18 cellular contexts compared by ENCODE assay signal in the genomic region with DNA sequence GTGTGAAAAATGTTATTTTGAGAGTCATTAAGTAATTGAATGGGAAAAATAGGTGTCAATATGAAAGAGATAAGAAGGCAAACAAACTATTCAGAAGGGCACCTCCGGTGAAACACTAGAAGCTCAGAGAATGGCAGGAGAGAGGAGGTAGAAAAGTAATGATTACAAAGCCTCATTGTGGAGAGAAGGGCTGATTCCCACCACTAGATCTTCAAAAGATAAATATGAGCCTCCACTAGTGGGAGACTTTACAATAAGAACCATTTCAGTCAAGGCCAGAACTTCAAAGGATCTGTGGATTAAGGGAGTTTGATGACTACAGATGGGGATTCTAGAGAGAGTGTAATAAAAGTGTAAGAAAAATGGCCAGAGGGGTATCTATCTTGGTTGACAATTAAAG.
DNase-seq lines count a peak whose midpoint lies in the region; ATAC-seq and TF ChIP-seq lines count a peak whose summit lies in the region.
"Had no signal": no experiment of that assay in that cellular context is flagged by ENCODE, and none has a peak within 500 bp of the region (broad histone marks: within the 10 kb centered on the region; RNA-seq: fewer than 3 reads in every experiment).

No MANE protein-coding gene starts in this region.

- ATAC-seq in GM18520 (IDR thresholded peaks at IDR 0.05; ENCODE audit: unreplicated experiment) (no peak), GM19395 (IDR thresholded peaks at IDR 0.05; ENCODE audit: unreplicated experiment) (no peak)
- ATAC-seq: body of pancreas, esophagus mucosa, Right ventricle myocardium inferior had no signal

- H3K4me3 Mint-ChIP-seq in HFFc6: no peak overlapping the region
- no peak overlapping the region for H3K4me3 Mint-ChIP-seq in nephron progenitor cell
- H3K4me3 Mint-ChIP-seq: activated CD4-positive, alpha-beta memory T cell treated with anti-CD3 and anti-CD28 coated beads, Interleukin-2, amount 10 ng/mL, durations not matched to agents 7 days and 5 days; CD4-positive, alpha-beta T cell; IgD-negative memory B cell; immature natural killer cell had no signal

- in situ Hi-C loops in GM13976 (cut with MboI; ENCODE audit: low sequenced_read_pairs, unreplicated experiment): no loop called here

- H3K27ac Mint-ChIP-seq in HFFc6 (peak overlapping the region; percentile 75), nephron progenitor cell (peak overlapping the region; percentile 1)
- H3K27ac Mint-ChIP-seq: activated CD4-positive, alpha-beta memory T cell treated with anti-CD3 and anti-CD28 coated beads, Interleukin-2, amount 10 ng/mL, durations not matched to agents 7 days and 5 days; CD4-positive, alpha-beta T cell; IgD-negative memory B cell; immature natural killer cell had no signal

- TF ChIP-seq CTCF in HFFc6 (IDR thresholded peaks at IDR 0.05): no peak; the same call in none of the 2 replicates
- no peak for TF ChIP-seq CTCF in nephron progenitor cell (IDR thresholded peaks at IDR 0.05)
- TF ChIP-seq CTCF in GM13976 (IDR thresholded peaks at IDR 0.05; ENCODE audit: borderline replicate concordance, control extremely low read depth, extremely low read depth, insufficient read depth, missing control alignments): no peak

- H3K4me1 Mint-ChIP-seq in HFFc6 (ENCODE audit: low read depth) (peaks cover 29% of the 10 kb centered on the region), nephron progenitor cell (peaks cover 24% of the 10 kb centered on the region)
- H3K4me1 Mint-ChIP-seq: activated CD4-positive, alpha-beta memory T cell treated with anti-CD3 and anti-CD28 coated beads, Interleukin-2, amount 10 ng/mL, durations not matched to agents 7 days and 5 days; IgD-negative memory B cell; immature natural killer cell had no signal

- H3K27me3 Mint-ChIP-seq in HFFc6 (ENCODE audit: insufficient read depth) (no peaks in the 10 kb centered on the region), nephron progenitor cell (ENCODE audit: low read depth, poor library complexity) (no peaks in the 10 kb centered on the region)
- H3K27me3 Mint-ChIP-seq: activated CD4-positive, alpha-beta memory T cell treated with anti-CD3 and anti-CD28 coated beads, Interleukin-2, amount 10 ng/mL, durations not matched to agents 7 days and 5 days; CD4-positive, alpha-beta T cell; IgD-negative memory B cell had no signal

- H3K36me3 Mint-ChIP-seq in HFFc6 (ENCODE audit: low read depth): no peaks in the 10 kb centered on the region
- no peaks in the 10 kb centered on the region for H3K36me3 Mint-ChIP-seq in nephron progenitor cell (ENCODE audit: low read depth)
- H3K36me3 Mint-ChIP-seq: immature natural killer cell had no signal

- H3K9me3 Mint-ChIP-seq in HFFc6 (no peaks in the 10 kb centered on the region), nephron progenitor cell (no peaks in the 10 kb centered on the region)
- H3K9me3 Mint-ChIP-seq: CD4-positive, alpha-beta T cell had no signal

- DNase-seq in DMS53 treated with DMSO at 0.1 percent for 48 hours (lab: John Stamatoyannopoulos, UW; ENCODE audit: unreplicated experiment): peak; percentile 14
- DNase-seq in HFFc6: no peak
- peak; percentile 59 for DNase-seq in NCI-H2196 treated with DMSO at 0.1 percent for 48 hours (lab: John Stamatoyannopoulos, UW; ENCODE audit: unreplicated experiment)
- DNase-seq in nephron progenitor cell: no peak
- DNase-seq in GM13976 (ENCODE audit: low spot score): no peak
- DNase-seq: activated CD4-positive, alpha-beta memory T cell treated with anti-CD3 and anti-CD28 coated beads, Interleukin-2, amount 10 ng/mL, durations not matched to agents 7 days and 5 days; activated effector memory CD4-positive, alpha-beta T cell treated with anti-CD3 and anti-CD28 coated beads, Interleukin-2, amount 50 U/mL, for 16 hours; activated T-cell treated with anti-CD3 and anti-CD28 coated beads for 4 hours; body of pancreas; CD4-positive, alpha-beta T cell; effector memory CD4-positive, alpha-beta T cell; immature natural killer cell; NCI-H187 had no signal

Comparison
In these comparisons a context has a peak if more than half of its experiments do, and no peak if none do; other contexts are left out.
1. DNase-seq: peak in DMS53 treated with DMSO at 0.1 percent for 48 hours (single experiment) and NCI-H2196 treated with DMSO at 0.1 percent for 48 hours (single experiment); none in HFFc6 (single experiment), nephron progenitor cell (single experiment) and GM13976 (single experiment).